Comparison of ENCODE assay signal across 9 cellular contexts in the genomic region with DNA sequence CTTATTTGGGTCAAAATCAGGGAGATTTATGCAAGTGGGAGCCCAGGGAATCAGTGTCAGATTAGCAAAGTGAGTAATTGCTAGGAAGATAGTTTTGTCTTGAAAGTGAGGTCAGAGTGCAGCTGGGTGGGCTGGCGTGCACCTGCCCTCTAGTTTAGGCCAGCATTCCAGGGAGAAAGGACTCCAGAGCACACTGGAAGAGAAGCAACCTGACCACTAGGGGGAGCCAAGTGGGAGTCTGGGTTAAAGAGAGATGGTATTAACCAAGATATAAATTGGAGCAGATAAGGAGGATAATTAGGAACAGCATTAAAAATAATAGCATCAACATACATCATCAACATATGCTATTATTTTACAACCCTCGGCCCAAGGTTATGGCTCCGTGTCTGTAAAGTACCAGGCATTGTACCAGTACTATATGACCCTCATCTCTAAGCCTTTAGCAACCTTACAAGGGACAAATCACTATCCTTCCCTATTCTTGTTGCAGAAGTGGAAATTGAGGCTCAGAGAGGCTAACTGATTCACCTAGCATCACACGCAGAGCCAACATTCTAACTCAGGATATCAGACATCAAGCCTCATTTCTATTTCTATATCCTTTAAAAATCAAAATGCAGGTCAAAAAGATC. TPM values are rescaled to one million over a fixed set of nuclear protein-coding genes. Genes with fewer than 3 reads are reported as not detected.
DNase-seq lines count a peak whose midpoint lies in the region; ATAC-seq and TF ChIP-seq lines count a peak whose summit lies in the region.
"Had no signal": no experiment of that assay in that cellular context is flagged by ENCODE, and none has a peak within 500 bp of the region (broad histone marks: within the 10 kb centered on the region; RNA-seq: fewer than 3 reads in every experiment).

No MANE protein-coding gene starts in this region.

- H3K9me3 Mint-ChIP-seq in stimulated activated naive B cell treated with anti-CD40 and anti-IgM and Interleukin-4, amounts not matched to agents 10 μg/mL and 1 μg/mL and 100 μg/mL, for 72 hours = no peaks in the 10 kb centered on the region
- H3K9me3 Mint-ChIP-seq: CD4-positive, CD25-positive, alpha-beta regulatory T cell had no signal

- H3K36me3 Mint-ChIP-seq in stimulated activated naive B cell treated with anti-CD40 and anti-IgM and Interleukin-4, amounts not matched to agents 10 μg/mL and 1 μg/mL and 100 μg/mL, for 72 hours = no peaks in the 10 kb centered on the region
- H3K36me3 Mint-ChIP-seq: CD4-positive, CD25-positive, alpha-beta regulatory T cell had no signal

- peak; percentile 56 for TF ChIP-seq CTCF in IMR-90 (conservative IDR thresholded peaks at IDR 0.05; ENCODE audit: low read depth, low read length)
- peak in 4 of 6 experiments; percentile 51 to 67 (median 60) for TF ChIP-seq CTCF in Peyer's patch (IDR thresholded peaks at IDR 0.05)
- peak in 2 of 3 experiments; percentile 31 to 46 for TF ChIP-seq CTCF in esophagus muscularis mucosa (IDR thresholded peaks at IDR 0.05)

- no peak overlapping the region for H3K4ac ChIP-seq in IMR-90 (ENCODE audit: low read depth, low read length)

- no peak overlapping the region for H2BK5ac ChIP-seq in IMR-90 (ENCODE audit: low read depth, low read length, poor library complexity, severe bottlenecking)

- POLR2A ChIA-PET in IMR-90 (lab: Charles Lee; ENCODE audit: unreplicated experiment) = no interaction called here

- peak; percentile 53 for TF ChIP-seq RAD21 in IMR-90 (IDR thresholded peaks at IDR 0.05; ENCODE audit: low read length)

- no peak overlapping the region for H3K14ac ChIP-seq in IMR-90 (replicated peaks; ENCODE audit: low read depth, low read length)

- H3K4me1 ChIP-seq in IMR-90 (ENCODE audit: control insufficient read depth, insufficient read depth, low read length) (no peaks in the 10 kb centered on the region), Peyer's patch (no peaks in the 10 kb centered on the region), esophagus muscularis mucosa (no peaks in the 10 kb centered on the region)

- H4K91ac ChIP-seq in IMR-90 (ENCODE audit: insufficient read depth, low read depth, low read length) = no peak overlapping the region

- H3K9ac ChIP-seq in IMR-90 (ENCODE audit: low read depth, low read length) = no peak overlapping the region

- intact Hi-C loops in IMR-90 (cut with micrococcal nuclease) (no loop called here), esophagus muscularis mucosa (cut with DNase I) (no loop called here)

- dilution Hi-C loops in IMR-90 (cut with HindIII; ENCODE audit: low sequenced_read_pairs, unreplicated experiment) = no loop called here

- no peak overlapping the region for H3K4me3 Mint-ChIP-seq in stimulated activated naive B cell treated with anti-CD40 and anti-IgM and Interleukin-4, amounts not matched to agents 10 μg/mL and 1 μg/mL and 100 μg/mL, for 72 hours
- H3K4me3 Mint-ChIP-seq: CD4-positive, CD25-positive, alpha-beta regulatory T cell had no signal

- H3K9me3 ChIP-seq in IMR-90 (ENCODE audit: control insufficient read depth, insufficient read depth, low read length) (no peaks in the 10 kb centered on the region), Peyer's patch (no peaks in the 10 kb centered on the region), esophagus muscularis mucosa (no peaks in the 10 kb centered on the region)

- no peak overlapping the region for H3K4me3 ChIP-seq in IMR-90 (ENCODE audit: insufficient read depth, low read depth, low read length)
- no peak overlapping the region for H3K4me3 ChIP-seq in Peyer's patch
- H3K4me3 ChIP-seq in esophagus muscularis mucosa = no peak overlapping the region

- BruUV-seq in IMR-90 (replicated peaks; lab: Mats Ljungman, UMichigan) = no TSS peak

- H3K27ac ChIP-seq in IMR-90 (ENCODE audit: insufficient read depth, low read length) (no peak overlapping the region), Peyer's patch (no peak overlapping the region), esophagus muscularis mucosa (replicated peaks in 1 of 4) (no peak overlapping the region)

- H3K79me1 ChIP-seq in IMR-90 (ENCODE audit: low read depth in 1 of 2, low read length in 2 of 2) = no peaks in the 10 kb centered on the region

- H4K5ac ChIP-seq in IMR-90 (ENCODE audit: low read depth, low read length) = no peak overlapping the region

- H2BK20ac ChIP-seq in IMR-90 (ENCODE audit: low read depth, low read length) = no peak overlapping the region

- no peak overlapping the region for H4K8ac ChIP-seq in IMR-90 (ENCODE audit: low read depth in 2 of 2, low read length in 2 of 2)

- H2AK5ac ChIP-seq in IMR-90 (ENCODE audit: low read depth, low read length) = no peak overlapping the region

- H2AK9ac ChIP-seq in IMR-90 (replicated peaks; ENCODE audit: low read depth, low read length, poor library complexity) = no peak overlapping the region

- TF ChIP-seq POLR2A in IMR-90 (IDR thresholded peaks at IDR 0.05; ENCODE audit: low read depth, low read length) = no peak
- no peak for TF ChIP-seq POLR2A in Peyer's patch (IDR thresholded peaks at IDR 0.05)
- TF ChIP-seq POLR2A in esophagus muscularis mucosa (IDR thresholded peaks at IDR 0.05; ENCODE audit: low read depth) = no peak

- TF ChIP-seq EP300 in esophagus muscularis mucosa (IDR thresholded peaks at IDR 0.05) = no peak

- peaks cover 18 to 30% of the 10 kb centered on the region in 2 donors for H3K27me3 Mint-ChIP-seq in stimulated activated naive B cell treated with anti-CD40 and anti-IgM and Interleukin-4, amounts not matched to agents 10 μg/mL and 1 μg/mL and 100 μg/mL, for 72 hours

- H4K20me1 ChIP-seq in IMR-90 (ENCODE audit: insufficient read depth, low read length) = no peaks in the 10 kb centered on the region

- no peaks in the 10 kb centered on the region; the same call in 1 of the 2 replicates for H3K27me3 ChIP-seq in IMR-90 (ENCODE audit: control insufficient read depth, insufficient read depth, low read length)
- H3K27me3 ChIP-seq in Peyer's patch = no peaks in the 10 kb centered on the region
- H3K27me3 ChIP-seq in esophagus muscularis mucosa = peaks cover 0 to 18% (median 0%) of the 10 kb centered on the region in 4 donors

- H3K23ac ChIP-seq in IMR-90 (ENCODE audit: low read depth, low read length) = no peak overlapping the region

- H3K36me3 ChIP-seq in IMR-90 (ENCODE audit: control insufficient read depth, insufficient read depth, low read length) (no peaks in the 10 kb centered on the region), Peyer's patch (no peaks in the 10 kb centered on the region), esophagus muscularis mucosa (no peaks in the 10 kb centered on the region)

- no peak overlapping the region for H3K18ac ChIP-seq in IMR-90 (ENCODE audit: low read depth, low read length)

- no peak overlapping the region for H2BK15ac ChIP-seq in IMR-90 (ENCODE audit: low read depth, low read length)

- CTCF ChIA-PET in IMR-90 (lab: Yijun Ruan, JAX) = interaction anchor here (0.7 kb wide), 1 partner anchor 181 kb away, joined by 3 read pairs; no protein-coding TSS in a partner anchor

- H2BK120ac ChIP-seq in IMR-90 (ENCODE audit: low read depth, low read length) = no peak overlapping the region

- H3K9me1 ChIP-seq in IMR-90 (ENCODE audit: insufficient read depth, low read length) = no peaks in the 10 kb centered on the region; the same call in 1 of the 2 replicates

- H3K56ac ChIP-seq in IMR-90 (ENCODE audit: extremely low read depth, insufficient read depth, low read length) = no peak overlapping the region

- in situ Hi-C loops in IMR-90 (cut with MboI; ENCODE audit: low sequenced_read_pairs) = loop anchor here (25.0 kb wide), 1 partner anchor 245 kb away; no protein-coding TSS in a partner anchor

- no CpG with 5 or more reads among the region's 4 CpGs for WGBS in IMR-90 (ENCODE audit: extremely low coverage in 2 of 2, insufficient read length in 1 of 2), 2 experiments
- WGBS in esophagus muscularis mucosa = 90% methylated on average over 4 of the region's 4 CpGs

- peak; percentile 45 for DNase-seq in NCI-H345 (lab: John Stamatoyannopoulos, UW)
- DNase-seq in NCI-H345 treated with DMSO at 0.1 percent for 48 hours (lab: John Stamatoyannopoulos, UW; ENCODE audit: unreplicated experiment) = no peak
- peak; percentile 36 for DNase-seq in IMR-90
- peak in 1 of 3 donors; percentile 67 for DNase-seq in Peyer's patch
- no peak for DNase-seq in esophagus muscularis mucosa (ENCODE audit: extremely low spot score)
- peak; percentile 26 to 28 for DNase-seq in stimulated activated CD4-positive, alpha-beta T cell treated with anti-CD3 and anti-CD28 coated beads, Interleukin-2, amount 100 ng/mL, for 24 hours
- DNase-seq in activated CD8-positive, alpha-beta memory T cell treated with anti-CD3 and anti-CD28 coated beads, Interleukin-2, amount 50 U/mL, for 48 hours = no peak
- DNase-seq in stimulated activated naive B cell treated with anti-CD40 and anti-IgM and Interleukin-4, amounts not matched to agents 10 μg/mL and 1 μg/mL and 100 μg/mL, for 72 hours = no peak

- H3K27ac Mint-ChIP-seq in stimulated activated naive B cell treated with anti-CD40 and anti-IgM and Interleukin-4, amounts not matched to agents 10 μg/mL and 1 μg/mL and 100 μg/mL, for 72 hours = no peak overlapping the region

- H2AFZ ChIP-seq in IMR-90 (replicated peaks; ENCODE audit: low read length, poor library complexity) = no peak overlapping the region

- no peak for ATAC-seq in IMR-90 (ENCODE audit: low read depth)
- no peak for ATAC-seq in stimulated activated naive B cell treated with anti-CD40 and anti-IgM and Interleukin-4, amounts not matched to agents 10 μg/mL and 1 μg/mL and 100 μg/mL, for 72 hours (replicated peaks)

- H3K4me2 ChIP-seq in IMR-90 (ENCODE audit: low read depth, low read length) = no peak overlapping the region

- no peaks in the 10 kb centered on the region for H3K4me1 Mint-ChIP-seq in stimulated activated naive B cell treated with anti-CD40 and anti-IgM and Interleukin-4, amounts not matched to agents 10 μg/mL and 1 μg/mL and 100 μg/mL, for 72 hours

TF ChIP-seq in IMR-90, 13 proteins besides CTCF, POLR2A, EP300 and RAD21:
- TF ChIP-seq RCOR1 (IDR thresholded peaks at IDR 0.05; ENCODE audit: insufficient replicate concordance, low read length) (no peak), SMC3 (IDR thresholded peaks at IDR 0.05; ENCODE audit: low read depth, low read length) (peak; percentile 52)
TF ChIP-seq in IMR-90: peak in this region for 1.

RNA-seq across cellular contexts. Expression of a gene that starts 57.8 kb away (rescaled TPM):
- total RNA-seq in IMR-90 (2012; rRNA removed) (14.7 and 15.2 TPM in 2 replicates), Peyer's patch (10 to 100 TPM in 3 of 4 donors, 1 to 10 TPM in 1; 8.3 to 19.0 (median 15.4) TPM), esophagus muscularis mucosa (10 to 100 TPM in 3 of 4 donors, 1 to 10 TPM in 1; 9.6 to 27.0 (median 15.3) TPM)
- 22.0 TPM in 2 replicates for polyA plus RNA-seq in IMR-90 (2012; rRNA removed)
- polyA plus RNA-seq in IMR-90 (2012; cell fraction: cytosol; rRNA removed) = 15.4 and 26.3 TPM in 2 replicates
- 21.8 and 22.7 TPM in 2 replicates for polyA plus RNA-seq in IMR-90 (2012; cell fraction: nucleus; rRNA removed; ENCODE audit: low replicate concordance)
- total RNA-seq: CD4-positive, CD25-positive, alpha-beta regulatory T cell had no signal
- polyA plus RNA-seq: CD4-positive, CD25-positive, alpha-beta regulatory T cell had no signal

Comparison
In these comparisons a context has a peak if more than half of its experiments do, and no peak if none do; other contexts are left out.
1. DNase-seq: peak in NCI-H345 (single experiment), IMR-90 (single experiment) and stimulated activated CD4-positive, alpha-beta T cell treated with anti-CD3 and anti-CD28 coated beads, Interleukin-2, amount 100 ng/mL, for 24 hours (2 of 2); none in NCI-H345 treated with DMSO at 0.1 percent for 48 hours (single experiment), esophagus muscularis mucosa (single experiment), activated CD8-positive, alpha-beta memory T cell treated with anti-CD3 and anti-CD28 coated beads, Interleukin-2, amount 50 U/mL, for 48 hours (single experiment) and stimulated activated naive B cell treated with anti-CD40 and anti-IgM and Interleukin-4, amounts not matched to agents 10 μg/mL and 1 μg/mL and 100 μg/mL, for 72 hours (single experiment).
2. Peak in every context shown above with its lines, with median percentiles within 50 percentile points of each other: CTCF ChIP-seq.